In the genomic region with DNA sequence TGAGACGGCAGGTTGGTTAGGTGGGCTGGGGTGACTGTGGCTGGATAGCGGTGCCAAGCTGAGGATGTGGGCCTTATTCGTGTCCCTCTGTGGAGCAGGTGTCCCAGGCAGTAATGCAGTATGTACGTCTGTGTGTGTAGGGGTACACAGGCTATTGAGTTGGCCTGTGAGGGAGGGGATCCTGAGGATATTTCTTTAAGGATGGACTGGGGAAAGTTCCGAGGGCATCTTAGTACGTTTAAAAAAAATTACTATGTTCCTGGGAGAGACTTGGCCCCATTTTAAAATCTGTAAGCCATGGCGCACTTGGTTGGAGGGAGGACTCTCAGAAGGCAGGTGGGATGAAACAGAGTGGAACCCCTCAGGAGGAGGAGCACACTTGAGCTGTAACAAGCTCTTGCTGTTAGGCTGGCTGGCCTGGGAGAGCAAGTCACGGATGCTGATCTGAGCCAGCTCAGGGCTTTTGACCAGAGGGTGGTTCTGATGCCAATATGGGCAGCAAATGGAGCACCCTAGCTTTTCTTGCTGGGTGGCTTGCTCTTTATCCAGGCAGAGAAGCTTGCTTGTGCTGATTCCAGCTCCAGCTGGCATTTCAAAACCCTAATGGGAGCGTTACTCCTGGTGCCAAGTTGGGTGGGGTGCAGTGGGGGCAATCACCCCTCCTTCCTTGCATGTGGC, we compare ENCODE assay signal across 8 cellular contexts. TPM values are rescaled to one million over a fixed set of nuclear protein-coding genes. Genes with fewer than 3 reads are reported as not detected.
DNase-seq lines count a peak whose midpoint lies in the region; ATAC-seq and TF ChIP-seq lines count a peak whose summit lies in the region.

No MANE protein-coding gene starts in this region.

- ATAC-seq in HG02981 (IDR thresholded peaks at IDR 0.05; ENCODE audit: unreplicated experiment): peak; percentile 12

- POLR2A ChIA-PET in activated CD4-positive, alpha-beta memory T cell treated with anti-CD3 and anti-CD28 coated beads, Interleukin-2, amount 10 ng/mL, durations not matched to agents 7 days and 5 days (lab: Charles Lee): interaction anchor here (0.6 to 3.9 kb wide), 9 partner anchors 10 to 611 kb away, joined by 3 to 26 read pairs (median 5); partner anchors contain the start of genes ACTR1A, ARL3, SUFU and TRIM8

- H3K4me1 Mint-ChIP-seq in activated CD4-positive, alpha-beta memory T cell treated with anti-CD3 and anti-CD28 coated beads, Interleukin-2, amount 10 ng/mL, durations not matched to agents 7 days and 5 days: peaks cover 41% of the 10 kb centered on the region
- H3K4me1 Mint-ChIP-seq in osteocyte (ENCODE audit: unreplicated experiment): peaks cover 38% of the 10 kb centered on the region

- H3K9me3 Mint-ChIP-seq in activated CD4-positive, alpha-beta memory T cell treated with anti-CD3 and anti-CD28 coated beads, Interleukin-2, amount 10 ng/mL, durations not matched to agents 7 days and 5 days: peaks cover 4% of the 10 kb centered on the region
- no peaks in the 10 kb centered on the region for H3K9me3 Mint-ChIP-seq in osteocyte (ENCODE audit: unreplicated experiment)

- peaks cover 15% of the 10 kb centered on the region for H3K36me3 Mint-ChIP-seq in activated CD4-positive, alpha-beta memory T cell treated with anti-CD3 and anti-CD28 coated beads, Interleukin-2, amount 10 ng/mL, durations not matched to agents 7 days and 5 days (ENCODE audit: low read depth)
- H3K36me3 Mint-ChIP-seq in osteocyte (ENCODE audit: unreplicated experiment): peaks cover 3% of the 10 kb centered on the region

- DNase-seq in DMS79 treated with DMSO at 0.1 percent for 48 hours (lab: John Stamatoyannopoulos, UW) (peak; percentile 74), fibroblast of villous mesenchyme (ENCODE audit: low read depth) (no peak), osteocyte (ENCODE audit: extremely low spot score, unreplicated experiment) (no peak), GDM1 (lab: John Stamatoyannopoulos, UW) (no peak), NCI-H526 (lab: John Stamatoyannopoulos, UW) (no peak), HuH-7 (ENCODE audit: low spot score) (no peak)
- peak; percentile 42 for DNase-seq in activated CD4-positive, alpha-beta memory T cell treated with anti-CD3 and anti-CD28 coated beads, Interleukin-2, amount 10 ng/mL, durations not matched to agents 7 days and 5 days

- peak overlapping the region; percentile 100 for H3K4me3 Mint-ChIP-seq in activated CD4-positive, alpha-beta memory T cell treated with anti-CD3 and anti-CD28 coated beads, Interleukin-2, amount 10 ng/mL, durations not matched to agents 7 days and 5 days
- H3K4me3 Mint-ChIP-seq in osteocyte (ENCODE audit: unreplicated experiment): peak overlapping the region; percentile 96

- TF ChIP-seq CTCF in fibroblast of villous mesenchyme (IDR thresholded peaks at IDR 0.05; ENCODE audit: insufficient read depth, low read depth, low read length): no peak
- no peak for TF ChIP-seq CTCF in osteocyte (IDR thresholded peaks at IDR 0.05)

- H3K4me3 ChIP-seq in fibroblast of villous mesenchyme (ENCODE audit: low read depth, low read length): peak overlapping the region; percentile 99

- no peaks in the 10 kb centered on the region for H3K27me3 Mint-ChIP-seq in activated CD4-positive, alpha-beta memory T cell treated with anti-CD3 and anti-CD28 coated beads, Interleukin-2, amount 10 ng/mL, durations not matched to agents 7 days and 5 days
- no peaks in the 10 kb centered on the region for H3K27me3 Mint-ChIP-seq in osteocyte (ENCODE audit: unreplicated experiment)

- CTCF ChIA-PET in activated CD4-positive, alpha-beta memory T cell treated with anti-CD3 and anti-CD28 coated beads, Interleukin-2, amount 10 ng/mL, durations not matched to agents 7 days and 5 days (lab: Charles Lee): interaction anchor here (1.0 to 4.7 kb wide), 6 partner anchors 8 to 173 kb away, joined by 3 to 34 read pairs (median 4); partner anchors contain the start of genes ARL3, CNNM2 and SFXN2

- H3K27ac Mint-ChIP-seq in activated CD4-positive, alpha-beta memory T cell treated with anti-CD3 and anti-CD28 coated beads, Interleukin-2, amount 10 ng/mL, durations not matched to agents 7 days and 5 days: peak overlapping the region; percentile 82
- peak overlapping the region; percentile 87 for H3K27ac Mint-ChIP-seq in osteocyte (ENCODE audit: unreplicated experiment)

RNA-seq across cellular contexts. Expression of gene WBP1L, which starts 0.8 kb away (rescaled TPM):
- total RNA-seq in activated CD4-positive, alpha-beta memory T cell treated with anti-CD3 and anti-CD28 coated beads, Interleukin-2, amount 10 ng/mL, durations not matched to agents 7 days and 5 days: 10 to 100 TPM; 31.7 to 31.9 TPM
- total RNA-seq in fibroblast of villous mesenchyme (34.8 and 40.6 TPM in 2 replicates), osteocyte (66.7 and 68.7 TPM in 2 replicates)

RNA-seq across cellular contexts. Expression of gene SFXN2, which starts 30.1 kb away (rescaled TPM):
- total RNA-seq in activated CD4-positive, alpha-beta memory T cell treated with anti-CD3 and anti-CD28 coated beads, Interleukin-2, amount 10 ng/mL, durations not matched to agents 7 days and 5 days: 10 to 100 TPM; 10.8 to 11.5 TPM
- 2.9 and 3.5 TPM in 2 replicates for total RNA-seq in fibroblast of villous mesenchyme
- 6.9 and 8.1 TPM in 2 replicates for total RNA-seq in osteocyte

RNA-seq across cellular contexts. Expression of gene ARL3, which starts 30.3 kb away (rescaled TPM):
- 1 to 10 TPM; 5.7 to 6.1 TPM for total RNA-seq in activated CD4-positive, alpha-beta memory T cell treated with anti-CD3 and anti-CD28 coated beads, Interleukin-2, amount 10 ng/mL, durations not matched to agents 7 days and 5 days
- total RNA-seq in fibroblast of villous mesenchyme (5.5 and 6.0 TPM in 2 replicates), osteocyte (11.6 and 12.6 TPM in 2 replicates)

Comparison
In these comparisons a context has a peak if more than half of its experiments do, and no peak if none do; other contexts are left out.
1. DNase-seq: peak in DMS79 treated with DMSO at 0.1 percent for 48 hours (single experiment) and activated CD4-positive, alpha-beta memory T cell treated with anti-CD3 and anti-CD28 coated beads, Interleukin-2, amount 10 ng/mL, durations not matched to agents 7 days and 5 days (single experiment); none in fibroblast of villous mesenchyme (single experiment), osteocyte (single experiment), GDM1 (single experiment), NCI-H526 (0 of 2) and HuH-7 (single experiment).